In the genomic region with DNA sequence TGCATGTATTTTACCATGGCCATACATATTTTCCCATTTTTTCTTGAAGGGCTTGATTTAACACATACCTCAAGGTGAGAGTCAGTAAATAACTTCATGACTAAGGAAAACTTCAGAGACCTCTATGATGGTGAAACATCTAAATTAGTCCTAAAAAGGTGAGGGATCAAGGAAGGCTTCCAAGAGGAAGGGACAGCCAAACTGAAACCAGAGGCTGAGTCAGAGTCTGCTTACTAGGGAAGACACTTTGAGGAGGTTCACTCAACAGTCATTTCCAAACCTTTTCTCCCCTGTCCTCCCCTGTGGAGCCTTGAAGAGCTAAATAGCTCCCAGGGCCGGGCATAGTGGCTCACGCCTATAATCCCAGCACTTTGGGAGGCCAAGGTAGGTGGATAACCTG, we compare ENCODE assay signal across 18 cellular contexts.
DNase-seq lines count a peak whose midpoint lies in the region; ATAC-seq, FAIRE-seq and TF ChIP-seq lines count a peak whose summit lies in the region.
"Had no signal": no experiment of that assay in that cellular context is flagged by ENCODE, and none has a peak within 500 bp of the region (broad histone marks: within the 10 kb centered on the region; RNA-seq: fewer than 3 reads in every experiment).

No MANE protein-coding gene starts in this region.

- no peaks in the 10 kb centered on the region for H3K4me1 Mint-ChIP-seq in astrocyte (ENCODE audit: low read depth, unreplicated experiment)
- H3K4me1 Mint-ChIP-seq in osteocyte (ENCODE audit: unreplicated experiment) = peaks cover 5% of the 10 kb centered on the region
- H3K4me1 Mint-ChIP-seq: GM23338 had no signal

- H3K9me3 Mint-ChIP-seq in astrocyte (ENCODE audit: unreplicated experiment) = peaks cover 3% of the 10 kb centered on the region
- H3K9me3 Mint-ChIP-seq in osteocyte (ENCODE audit: unreplicated experiment) = no peaks in the 10 kb centered on the region
- H3K9me3 Mint-ChIP-seq: GM23338 had no signal

- no peak overlapping the region for H2AFZ ChIP-seq in PC-3 (ENCODE audit: low read length)
- no peak overlapping the region for H2AFZ ChIP-seq in astrocyte (ENCODE audit: low read depth, low read length)
- H2AFZ ChIP-seq: GM23338 had no signal

- no peaks in the 10 kb centered on the region for H3K9me2 ChIP-seq in PC-3 (replicated peaks; ENCODE audit: low read length)

- H3F3A ChIP-seq in PC-3 (ENCODE audit: low read length, unreplicated experiment) = no peaks in the 10 kb centered on the region

- POLR2A ChIA-PET in PC-3 (lab: Charles Lee; ENCODE audit: unreplicated experiment) = no interaction called here

- intact Hi-C loops in PC-3 (cut with micrococcal nuclease) = no loop called here

- H3K9ac ChIP-seq in PC-3 (ENCODE audit: low read length) (no peak overlapping the region), astrocyte (ENCODE audit: low read length) (no peak overlapping the region)
- H3K9ac ChIP-seq: BLaER1 had no signal

- no TSS peak for BruUV-seq in PC-3 (replicated peaks; lab: Mats Ljungman, UMichigan)

- ATAC-seq in PC-3 (no peak), foreskin keratinocyte (peak; percentile 48), GM18511 (IDR thresholded peaks at IDR 0.05; ENCODE audit: unreplicated experiment) (no peak)
- ATAC-seq: GM12878, GM23338, HepG2 had no signal

- DNase-seq in CD1c-positive myeloid dendritic cell (ENCODE audit: extremely low spot score) = peak; percentile 64
- peak; percentile 27 for DNase-seq in PC-3
- DNase-seq in astrocyte (ENCODE audit: low read depth) = no peak
- peak in 1 of 2 donors; percentile 44 for DNase-seq in foreskin keratinocyte
- DNase-seq in osteocyte (ENCODE audit: extremely low spot score, unreplicated experiment) = no peak
- no peak for DNase-seq in hippocampal formation (lab: John Stamatoyannopoulos, UW)
- no peak for DNase-seq in D341Med (ENCODE audit: low spot score)
- DNase-seq: AML-193; CD4-positive, CD25-positive, alpha-beta regulatory T cell; DMS 273 treated with DMSO at 0.1 percent for 48 hours; H7 had no signal

- no peaks in the 10 kb centered on the region for H4K20me1 ChIP-seq in PC-3 (ENCODE audit: low read length)
- no peaks in the 10 kb centered on the region for H4K20me1 ChIP-seq in astrocyte (ENCODE audit: insufficient read depth, low read length)
- H4K20me1 ChIP-seq: BLaER1 had no signal

- H3K4me3 Mint-ChIP-seq in astrocyte (ENCODE audit: unreplicated experiment) (no peak overlapping the region), osteocyte (ENCODE audit: unreplicated experiment) (no peak overlapping the region)
- H3K4me3 Mint-ChIP-seq: CD4-positive, CD25-positive, alpha-beta regulatory T cell; GM23338 had no signal

- peaks cover 23% of the 10 kb centered on the region for H3K27me3 Mint-ChIP-seq in astrocyte (ENCODE audit: low read depth, unreplicated experiment)
- peaks cover 42% of the 10 kb centered on the region for H3K27me3 Mint-ChIP-seq in osteocyte (ENCODE audit: unreplicated experiment)
- H3K27me3 Mint-ChIP-seq: CD4-positive, CD25-positive, alpha-beta regulatory T cell had no signal

- H3K27ac Mint-ChIP-seq in astrocyte (ENCODE audit: unreplicated experiment) = no peak overlapping the region
- H3K27ac Mint-ChIP-seq in osteocyte (ENCODE audit: unreplicated experiment) = no peak overlapping the region
- H3K27ac Mint-ChIP-seq: CD4-positive, CD25-positive, alpha-beta regulatory T cell; GM23338 had no signal

- H3K27me3 ChIP-seq in PC-3 (ENCODE audit: low read length) (no peaks in the 10 kb centered on the region), astrocyte (ENCODE audit: insufficient read depth, low read length) (peaks cover 6% of the 10 kb centered on the region), foreskin keratinocyte (peaks cover 5% of the 10 kb centered on the region)
- H3K27me3 ChIP-seq: BLaER1 had no signal

- H3K36me3 ChIP-seq in PC-3 (ENCODE audit: low read depth, low read length) (no peaks in the 10 kb centered on the region), astrocyte (ENCODE audit: insufficient read depth, low read length) (no peaks in the 10 kb centered on the region)
- H3K36me3 ChIP-seq: BLaER1 had no signal

- H3K79me2 ChIP-seq in PC-3 (ENCODE audit: low read length) = no peaks in the 10 kb centered on the region
- no peaks in the 10 kb centered on the region for H3K79me2 ChIP-seq in astrocyte (ENCODE audit: insufficient read depth, low read length)

- H3K27ac ChIP-seq in PC-3 (ENCODE audit: low read length) (no peak overlapping the region), astrocyte (ENCODE audit: low read depth, low read length) (no peak overlapping the region), foreskin keratinocyte (no peak overlapping the region)
- H3K27ac ChIP-seq: 22Rv1, BLaER1 had no signal

- peak; percentile 47 for FAIRE-seq in astrocyte (lab: Jason Lieb, UNC)
- FAIRE-seq: GM12878, HepG2, HTR-8/SVneo had no signal

- CTCF ChIA-PET in PC-3 (lab: Charles Lee) = no interaction called here

- no peaks in the 10 kb centered on the region for H3K4me1 ChIP-seq in PC-3 (ENCODE audit: insufficient read depth, low read length)
- no peaks in the 10 kb centered on the region for H3K4me1 ChIP-seq in astrocyte (ENCODE audit: insufficient read depth, low read length)
- H3K4me1 ChIP-seq in foreskin keratinocyte = no peaks in the 10 kb centered on the region

- H3K36me3 Mint-ChIP-seq in astrocyte (ENCODE audit: low read depth, unreplicated experiment) = no peaks in the 10 kb centered on the region
- no peaks in the 10 kb centered on the region for H3K36me3 Mint-ChIP-seq in osteocyte (ENCODE audit: unreplicated experiment)
- H3K36me3 Mint-ChIP-seq: CD4-positive, CD25-positive, alpha-beta regulatory T cell had no signal

- TF ChIP-seq CTCF in PC-3 (conservative IDR thresholded peaks at IDR 0.05; ENCODE audit: low read depth, low read length) = no peak
- TF ChIP-seq CTCF in astrocyte (IDR thresholded peaks at IDR 0.05; ENCODE audit: insufficient read depth, low read depth, low read length) = no peak
- no peak for TF ChIP-seq CTCF in foreskin keratinocyte (conservative IDR thresholded peaks at IDR 0.05)
- TF ChIP-seq CTCF in osteocyte (IDR thresholded peaks at IDR 0.05) = no peak

- H3K4me3 ChIP-seq in PC-3 (ENCODE audit: low read length) (no peak overlapping the region), astrocyte (ENCODE audit: insufficient read depth, low read depth, low read length) (no peak overlapping the region)
- H3K4me3 ChIP-seq: BLaER1, GM12878, GM23338 had no signal

- no peak overlapping the region for H3K4me2 ChIP-seq in PC-3 (ENCODE audit: low read length)
- H3K4me2 ChIP-seq in astrocyte (ENCODE audit: low read length) = no peak overlapping the region
- H3K4me2 ChIP-seq: BLaER1, GM23338 had no signal

- H3K9me3 ChIP-seq in PC-3 (ENCODE audit: low read length) = no peaks in the 10 kb centered on the region
- peaks cover 2% of the 10 kb centered on the region for H3K9me3 ChIP-seq in astrocyte (ENCODE audit: insufficient read depth, low read depth, low read length)
- H3K9me3 ChIP-seq: BLaER1 had no signal

Comparison
In these comparisons a context has a peak if more than half of its experiments do, and no peak if none do; other contexts are left out.
1. DNase-seq: peak in CD1c-positive myeloid dendritic cell (single experiment) and PC-3 (single experiment); none in astrocyte (single experiment), osteocyte (single experiment), hippocampal formation (0 of 2) and D341Med (single experiment).